ENCODE assay signal across 12 cellular contexts in genomic region chr12:54127538-54128259, GRCh38.
A peak's percentile ranks its signal among the peaks of the same experiment; 100 is the strongest.
DNase-seq lines count a peak whose midpoint lies in the region; ATAC-seq, FAIRE-seq and TF ChIP-seq lines count a peak whose summit lies in the region.
"Had no signal": no experiment of that assay in that cellular context is flagged by ENCODE, and none has a peak within 500 bp of the region (broad histone marks: within the 10 kb centered on the region; RNA-seq: fewer than 3 reads in every experiment).

No MANE protein-coding gene starts in this region.

- ATAC-seq in K562 (no peak), GM18873 (IDR thresholded peaks at IDR 0.05; ENCODE audit: low FRiP score, unreplicated experiment) (no peak), GM19328 (IDR thresholded peaks at IDR 0.05; ENCODE audit: unreplicated experiment) (no peak)

- FAIRE-seq in K562 (lab: Jason Lieb, UNC) (no peak), keratinocyte (lab: Jason Lieb, UNC) (no peak)
- FAIRE-seq: frontal cortex had no signal

- peaks cover 88 to 100% (median 100%) of the 10 kb centered on the region in 11 experiments for H3K27me3 ChIP-seq in BLaER1 treated with 17β-estradiol and CSF1 and Interleukin-3, amounts not matched to agents 10 nM and 100 nM
- H3K27me3 ChIP-seq in K562 (ENCODE audit: control insufficient read depth in 2 of 2, insufficient read depth in 2 of 2, low read length in 2 of 2) (peaks cover 19 to 56% of the 10 kb centered on the region in 2 experiments; a peak in 4 of 5 replicates), keratinocyte (ENCODE audit: control insufficient read depth, extremely low read depth, insufficient read depth, low read length) (no peaks in the 10 kb centered on the region), skeletal muscle satellite cell (ENCODE audit: control insufficient read depth, insufficient read depth, low read length) (no peaks in the 10 kb centered on the region), A673 (replicated peaks; ENCODE audit: insufficient read depth, low read depth, low read length, poor library complexity) (no peaks in the 10 kb centered on the region)

- no peaks in the 10 kb centered on the region for H3K36me3 ChIP-seq in BLaER1 treated with 17β-estradiol and CSF1 and Interleukin-3, amounts not matched to agents 10 nM and 100 nM
- H3K36me3 ChIP-seq in K562 (ENCODE audit: control insufficient read depth, insufficient read depth, low read length) (no peaks in the 10 kb centered on the region), keratinocyte (ENCODE audit: control insufficient read depth in 2 of 2, extremely low read depth in 1 of 2, insufficient read depth in 2 of 2, low read length in 2 of 2) (peaks cover 0 to 6% of the 10 kb centered on the region in 2 experiments), skeletal muscle satellite cell (ENCODE audit: insufficient read depth, low read length) (peaks cover 8% of the 10 kb centered on the region), A673 (ENCODE audit: insufficient read depth, low read length, poor library complexity, severe bottlenecking) (no peaks in the 10 kb centered on the region)

- H2AFZ ChIP-seq in K562 (ENCODE audit: low read depth, low read length), result no peak overlapping the region
- no peak overlapping the region for H2AFZ ChIP-seq in keratinocyte (ENCODE audit: control insufficient read depth, low read length)

- peak overlapping the region in 1 of 10 experiments; percentile 41; a peak in 1 of 20 replicates for H3K4me3 ChIP-seq in BLaER1 treated with 17β-estradiol and CSF1 and Interleukin-3, amounts not matched to agents 10 nM and 100 nM
- H3K4me3 ChIP-seq in K562, result no peak overlapping the region
- peak overlapping the region; percentile 58 to 77 (median 74) for H3K4me3 ChIP-seq in keratinocyte (ENCODE audit: control insufficient read depth in 2 of 3, extremely low read depth in 1 of 3, insufficient read depth in 2 of 3, low read depth in 1 of 3, low read length in 3 of 3)
- peak overlapping the region; percentile 78 for H3K4me3 ChIP-seq in skeletal muscle satellite cell (ENCODE audit: low read length)
- H3K4me3 ChIP-seq in A673 (ENCODE audit: low read depth, low read length, poor library complexity, severe bottlenecking), result no peak overlapping the region

- dilution Hi-C loops in keratinocyte (cut with MboI; ENCODE audit: extremely low pct_ligation_motif_present, low sequenced_read_pairs), result no loop called here

- TF ChIP-seq POLR2A in K562 (conservative IDR thresholded peaks at IDR 0.05), result no peak

- H3K9me1 ChIP-seq in K562 (ENCODE audit: control insufficient read depth, insufficient read depth, low read length) (no peaks in the 10 kb centered on the region), keratinocyte (ENCODE audit: control insufficient read depth, extremely low read depth, insufficient read depth, low read length) (no peaks in the 10 kb centered on the region)

- CTCF ChIA-PET in K562 (lab: Yijun Ruan, JAX; ENCODE audit: low intra/inter-chr PET ratio), result no interaction called here
- CTCF ChIA-PET in A673 (lab: Charles Lee), result no interaction called here

- H3K27ac ChIP-seq in BLaER1 treated with 17β-estradiol and CSF1 and Interleukin-3, amounts not matched to agents 10 nM and 100 nM, result no peak overlapping the region
- no peak overlapping the region for H3K27ac ChIP-seq in K562 (ENCODE audit: extremely low read depth, low read depth, low read length)
- no peak overlapping the region for H3K27ac ChIP-seq in keratinocyte (ENCODE audit: control insufficient read depth, insufficient read depth, low read length)
- no peak overlapping the region for H3K27ac ChIP-seq in A673 (ENCODE audit: low read depth, low read length, poor library complexity, severe bottlenecking)

- TF ChIP-seq EP300 in K562 (IDR thresholded peaks at IDR 0.05; ENCODE audit: low read length), result no peak

- H3K4me1 ChIP-seq in BLaER1 treated with 17β-estradiol and CSF1 and Interleukin-3, amounts not matched to agents 10 nM and 100 nM, result peaks cover 8 to 24% (median 14%) of the 10 kb centered on the region in 10 experiments; a peak in 18 of 20 replicates
- H3K4me1 ChIP-seq in K562 (replicated peaks in 1 of 2; ENCODE audit: control insufficient read depth in 2 of 2, insufficient read depth in 2 of 2, low read length in 2 of 2), result peaks cover 0 to 17% of the 10 kb centered on the region in 2 experiments; a peak in 2 of 5 replicates
- no peaks in the 10 kb centered on the region for H3K4me1 ChIP-seq in keratinocyte (ENCODE audit: control insufficient read depth, extremely low read depth, insufficient read depth, low read length)
- H3K4me1 ChIP-seq in skeletal muscle satellite cell (ENCODE audit: control insufficient read depth, insufficient read depth, low read length), result peaks cover 10% of the 10 kb centered on the region
- peaks cover 19% of the 10 kb centered on the region for H3K4me1 ChIP-seq in A673 (ENCODE audit: insufficient read depth, low read length, poor library complexity, severe bottlenecking)

- TF ChIP-seq RAD21 in K562 (CRISPR knock-in tag; conservative IDR thresholded peaks at IDR 0.05 in 1 of 2, IDR thresholded peaks at IDR 0.05 in 1 of 2), result no peak

- H4K20me1 ChIP-seq in BLaER1 treated with 17β-estradiol and CSF1 and Interleukin-3, amounts not matched to agents 10 nM and 100 nM, result peaks cover 0 to 52% (median 19%) of the 10 kb centered on the region in 11 experiments; a peak in 16 of 22 replicates
- no peaks in the 10 kb centered on the region for H4K20me1 ChIP-seq in K562 (replicated peaks; ENCODE audit: control insufficient read depth, insufficient read depth, low read length)
- H4K20me1 ChIP-seq in keratinocyte (ENCODE audit: control insufficient read depth, extremely low read depth, insufficient read depth, low read length), result no peaks in the 10 kb centered on the region

- in situ Hi-C loops in K562 (cut with MboI), result no loop called here

- POLR2A ChIA-PET in K562 (lab: Yijun Ruan, JAX), result interaction anchor here (0.7 to 2.2 kb wide), 2 partner anchors 11 to 14 kb away, joined by 3 to 11 read pairs; no protein-coding TSS in a partner anchor
- POLR2A ChIA-PET in A673 (lab: Charles Lee; ENCODE audit: low non-redundant PET), result no interaction called here

- intact Hi-C loops in K562 (cut with micrococcal nuclease) (no loop called here), A673 (cut with micrococcal nuclease; ENCODE audit: unreplicated experiment) (no loop called here)

- peak overlapping the region in 8 of 11 experiments; percentile 15 to 77 (median 62); a peak in 8 of 22 replicates for H3K4me2 ChIP-seq in BLaER1 treated with 17β-estradiol and CSF1 and Interleukin-3, amounts not matched to agents 10 nM and 100 nM
- H3K4me2 ChIP-seq in K562 (ENCODE audit: insufficient read depth, low read length) (no peak overlapping the region), keratinocyte (ENCODE audit: control insufficient read depth, extremely low read depth, insufficient read depth, low read depth, low read length) (peak overlapping the region; percentile 88), skeletal muscle satellite cell (ENCODE audit: low read length) (peak overlapping the region; percentile 96)

- no peak for TF ChIP-seq CTCF in K562 (IDR thresholded peaks at IDR 0.05 in 2 of 3, conservative IDR thresholded peaks at IDR 0.05 in 1 of 3; ENCODE audit: insufficient read depth in 2 of 3, low read depth in 1 of 3, low read length in 3 of 3)
- no peak for TF ChIP-seq CTCF in keratinocyte (optimal IDR thresholded peaks at IDR 0.05 in 1 of 3, IDR thresholded peaks at IDR 0.05 in 1 of 3, conservative IDR thresholded peaks at IDR 0.05 in 1 of 3; ENCODE audit: extremely low read depth in 1 of 3, insufficient read depth in 2 of 3, low read length in 3 of 3)
- TF ChIP-seq CTCF in A673 (conservative IDR thresholded peaks at IDR 0.05; ENCODE audit: low read depth, low read length), result no peak

- DNase-seq in K562 (ENCODE audit: extremely low read depth in 1 of 4, low spot score in 3 of 4) (no peak), keratinocyte (ENCODE audit: low read depth, low spot score) (no peak), A673 (ENCODE audit: low spot score) (no peak), GM19240 (ENCODE audit: insufficient read length, low spot score) (no peak)
- DNase-seq: activated CD4-positive, alpha-beta memory T cell treated with anti-CD3 and anti-CD28 coated beads, Interleukin-2, amount 10 ng/mL, durations not matched to agents 7 days and 5 days; CD4-positive, alpha-beta T cell; NK-92 treated with Interleukin-12 subunit alpha and Interleukin-12 subunit beta, amount 100 ng/mL, for 24 hours had no signal

- 27% methylated on average over 13 of the region's 19 CpGs for WGBS in K562 (ENCODE audit: insufficient coverage, low coverage, missing lambda C conversion rate)

- no peaks in the 10 kb centered on the region for H3K79me2 ChIP-seq in K562 (ENCODE audit: control insufficient read depth, insufficient read depth, low read length)
- H3K79me2 ChIP-seq in keratinocyte (ENCODE audit: control insufficient read depth, insufficient read depth, low read length), result no peaks in the 10 kb centered on the region

- BruUV-seq in K562 (replicated peaks; lab: Mats Ljungman, UMichigan) (no TSS peak), A673 (replicated peaks; lab: Mats Ljungman, UMichigan) (no TSS peak)

- no peaks in the 10 kb centered on the region for H3K9me3 ChIP-seq in BLaER1 treated with 17β-estradiol and CSF1 and Interleukin-3, amounts not matched to agents 10 nM and 100 nM (replicated peaks in 1 of 11)
- H3K9me3 ChIP-seq in K562 (replicated peaks; ENCODE audit: control insufficient read depth, insufficient read depth, low read depth, low read length), result no peaks in the 10 kb centered on the region
- no peaks in the 10 kb centered on the region for H3K9me3 ChIP-seq in keratinocyte (ENCODE audit: control insufficient read depth, low read depth, low read length)
- H3K9me3 ChIP-seq in skeletal muscle satellite cell (replicated peaks; ENCODE audit: low read length), result no peaks in the 10 kb centered on the region
- no peaks in the 10 kb centered on the region for H3K9me3 ChIP-seq in A673 (ENCODE audit: low read depth, low read length, poor library complexity, severe bottlenecking)

- H3K9ac ChIP-seq in BLaER1 treated with 17β-estradiol and CSF1 and Interleukin-3, amounts not matched to agents 10 nM and 100 nM, result no peak overlapping the region
- no peak overlapping the region for H3K9ac ChIP-seq in K562 (ENCODE audit: insufficient read depth in 1 of 2, low read depth in 2 of 2, low read length in 2 of 2)
- H3K9ac ChIP-seq in keratinocyte (ENCODE audit: control insufficient read depth, extremely low read depth, insufficient read depth, low read length), result peak overlapping the region; percentile 73
- H3K9ac ChIP-seq in skeletal muscle satellite cell (ENCODE audit: low read depth, low read length), result peak overlapping the region; percentile 89

TF ChIP-seq in K562, 482 proteins besides CTCF, POLR2A, EP300 and RAD21:
- TF ChIP-seq NR3C1 (CRISPR knock-in tag; IDR thresholded peaks at IDR 0.05), result 0 out of 2 replicates have a peak, but pooled peaks have one; percentile 31
- no peak for TF ChIP-seq NR2C1 (IDR thresholded peaks at IDR 0.05)
- TF ChIP-seq NR2C1 (tag; IDR thresholded peaks at IDR 0.05), result peak; percentile 21; the same call in 1 of the 2 replicates
- no peak for TF ChIP-seq BRCA1 (IDR thresholded peaks at IDR 0.05)
- TF ChIP-seq BRCA1 (CRISPR knock-in tag; IDR thresholded peaks at IDR 0.05), result no peak

Comparison
In these comparisons a context has a peak if more than half of its experiments do, and no peak if none do; other contexts are left out.
1. H3K4me3 ChIP-seq: peak in keratinocyte (3 of 3) and skeletal muscle satellite cell (single experiment); none in K562 (single experiment) and A673 (single experiment).
2. H3K9ac ChIP-seq: peak in keratinocyte (single experiment) and skeletal muscle satellite cell (single experiment); none in BLaER1 treated with 17β-estradiol and CSF1 and Interleukin-3, amounts not matched to agents 10 nM and 100 nM (0 of 11) and K562 (0 of 2).